ENCODE assay signal across 27 cellular contexts in genomic region chr3:143301031-143301430, GRCh38.
"Had no signal": no experiment of that assay in that cellular context is flagged by ENCODE, and none has a peak within 500 bp of the region (broad histone marks: within the 10 kb centered on the region; RNA-seq: fewer than 3 reads in every experiment).

No MANE protein-coding gene starts in this region.

- H3K27ac Mint-ChIP-seq: mesothelial cell of epicardium; stimulated activated naive CD8-positive, alpha-beta T cell treated with anti-CD3 and anti-CD28 coated beads, Interleukin-15, Interleukin-2, amounts not matched to agents 100 ng/mL and 50 ng/mL, for 24 hours had no signal

- H3K27me3 Mint-ChIP-seq: naive B cell; stimulated activated naive CD8-positive, alpha-beta T cell treated with anti-CD3 and anti-CD28 coated beads, Interleukin-15, Interleukin-2, amounts not matched to agents 100 ng/mL and 50 ng/mL, for 24 hours had no signal

- H3K36me3 ChIP-seq: left ventricle myocardium inferior, pancreas, prostate gland, suprapubic skin, thoracic aorta, tibial artery, upper lobe of right lung had no signal

- H3K27me3 ChIP-seq: pancreas, suprapubic skin, tibial artery, upper lobe of right lung had no signal

- H3K36me3 Mint-ChIP-seq: mesothelial cell of epicardium, naive B cell had no signal

- ATAC-seq: pancreas, right cardiac atrium, sciatic nerve had no signal

- H3K4me1 ChIP-seq: pancreas, prostate gland, upper lobe of right lung had no signal

- H3K4me3 Mint-ChIP-seq: mesothelial cell of epicardium; naive B cell; nephron; neural crest cell; stimulated activated naive CD8-positive, alpha-beta T cell treated with anti-CD3 and anti-CD28 coated beads, Interleukin-15, Interleukin-2, amounts not matched to agents 100 ng/mL and 50 ng/mL, for 24 hours had no signal

- H3K9me3 Mint-ChIP-seq: mesothelial cell of epicardium; naive B cell; nephron; neural crest cell; stimulated activated naive CD8-positive, alpha-beta T cell treated with anti-CD3 and anti-CD28 coated beads, Interleukin-15, Interleukin-2, amounts not matched to agents 100 ng/mL and 50 ng/mL, for 24 hours had no signal

- H3K4me3 ChIP-seq: left ventricle myocardium inferior, lung, pancreas, prostate gland, skin epidermis, suprapubic skin, thoracic aorta, tibial artery, upper lobe of right lung had no signal

- DNase-seq: hypothalamus; islet precursor cell; left ventricle myocardium inferior; naive B cell; nucleus accumbens; pancreas; posterior cingulate gyrus; retina; right cardiac atrium; stimulated activated CD4-positive, alpha-beta T cell treated with anti-CD3 and anti-CD28 coated beads, Interleukin-12 subunit alpha, Interleukin-12 subunit beta, amount 100 ng/mL, for 4 hours; stimulated activated CD4-positive, alpha-beta T cell treated with anti-CD3 and anti-CD28 coated beads, Interleukin-15, amount 100 ng/mL, for 24 hours; stimulated activated CD4-positive, alpha-beta T cell treated with anti-CD3 and anti-CD28 coated beads, Interleukin-2, amount 100 ng/mL, for 24 hours; stimulated activated CD4-positive, alpha-beta T cell treated with anti-CD3 and anti-CD28 coated beads, Interleukin-4, amount 100 ng/mL, for 1 hour; stimulated activated naive CD4-positive, alpha-beta T cell; tibial artery; trophoblast cell; upper lobe of right lung had no signal

- H3K27ac ChIP-seq: left ventricle myocardium inferior, pancreas, prostate gland, skin epidermis, suprapubic skin, thoracic aorta, tibial artery, upper lobe of right lung had no signal

- H3K4me1 Mint-ChIP-seq: neural crest cell had no signal

- H3K9me3 ChIP-seq: left ventricle myocardium inferior, pancreas, prostate gland, suprapubic skin, thoracic aorta, tibial artery, upper lobe of right lung had no signal
